In the genomic region with DNA sequence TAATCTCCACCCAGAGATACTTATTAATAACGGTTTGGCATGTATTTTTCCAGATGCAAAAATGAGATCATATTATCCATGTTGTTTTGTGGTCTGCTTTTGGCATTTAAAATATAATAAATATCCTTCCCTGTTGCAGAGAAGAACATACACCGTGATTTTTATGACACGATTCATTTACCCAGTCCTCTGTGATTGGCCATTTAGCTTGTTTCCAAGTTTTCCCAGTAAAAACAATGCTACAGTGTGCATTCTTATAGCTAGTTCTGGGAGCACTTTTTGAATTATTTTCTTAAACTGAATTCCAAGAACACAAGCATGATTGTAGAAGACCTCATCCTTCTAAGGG, we compare ENCODE assay signal across 27 cellular contexts.
A peak's percentile ranks its signal among the peaks of the same experiment; 100 is the strongest.
DNase-seq lines count a peak whose midpoint lies in the region; ATAC-seq, FAIRE-seq and TF ChIP-seq lines count a peak whose summit lies in the region.
"Had no signal": no experiment of that assay in that cellular context is flagged by ENCODE, and none has a peak within 500 bp of the region (broad histone marks: within the 10 kb centered on the region; RNA-seq: fewer than 3 reads in every experiment).

No MANE protein-coding gene starts in this region.

- TF ChIP-seq CTCF in mesothelial cell of epicardium (IDR thresholded peaks at IDR 0.05; ENCODE audit: unreplicated experiment): no peak
- no peak for TF ChIP-seq CTCF in body of pancreas (IDR thresholded peaks at IDR 0.05)
- TF ChIP-seq CTCF in heart right ventricle (IDR thresholded peaks at IDR 0.05): no peak

- TF ChIP-seq POLR2A in body of pancreas (IDR thresholded peaks at IDR 0.05): no peak

- H3K4me3 ChIP-seq in body of pancreas (no peak overlapping the region), heart right ventricle (no peak overlapping the region)
- H3K4me3 ChIP-seq: BLaER1 treated with 17β-estradiol and CSF1 and Interleukin-3, amounts not matched to agents 10 nM and 100 nM; GM23338 had no signal

- H3K4me1 ChIP-seq in body of pancreas (no peaks in the 10 kb centered on the region), heart right ventricle (peaks cover 0 to 19% (median under 1%) of the 10 kb centered on the region in 9 donors)

- H3K9me3 ChIP-seq in body of pancreas (no peaks in the 10 kb centered on the region), heart right ventricle (peaks cover 0 to 13% (median 5%) of the 10 kb centered on the region in 11 donors)

- no peaks in the 10 kb centered on the region for H3K27me3 ChIP-seq in body of pancreas
- no peaks in the 10 kb centered on the region for H3K27me3 ChIP-seq in heart right ventricle
- H3K27me3 ChIP-seq: BLaER1 treated with 17β-estradiol and CSF1 and Interleukin-3, amounts not matched to agents 10 nM and 100 nM had no signal

- no peak for ATAC-seq in body of pancreas
- no peak for ATAC-seq in heart right ventricle
- no peak for ATAC-seq in HG03025 (IDR thresholded peaks at IDR 0.05; ENCODE audit: low FRiP score, unreplicated experiment)
- ATAC-seq: CD8-positive, alpha-beta T cell; GM23338; HepG2 had no signal

- peaks cover 4% of the 10 kb centered on the region for H3K9me3 Mint-ChIP-seq in mesothelial cell of epicardium
- H3K9me3 Mint-ChIP-seq: CD8-positive, alpha-beta T cell had no signal

- intact Hi-C loops in body of pancreas (cut with DNase I) (no loop called here), heart right ventricle (cut with DNase I) (no loop called here)

- H3K27me3 Mint-ChIP-seq in mesothelial cell of epicardium (ENCODE audit: low read depth): no peaks in the 10 kb centered on the region

- H3K36me3 ChIP-seq in body of pancreas (replicated peaks in 1 of 2; ENCODE audit: insufficient read depth in 1 of 2, low read depth in 2 of 2) (no peaks in the 10 kb centered on the region), heart right ventricle (no peaks in the 10 kb centered on the region)
- H3K36me3 ChIP-seq: BLaER1 treated with 17β-estradiol and CSF1 and Interleukin-3, amounts not matched to agents 10 nM and 100 nM had no signal

- no peak overlapping the region for H3K4me3 Mint-ChIP-seq in mesothelial cell of epicardium
- H3K4me3 Mint-ChIP-seq: B cell; CD8-positive, alpha-beta T cell; GM23338; HFFc6; IgD-negative memory B cell had no signal

- peaks cover 37% of the 10 kb centered on the region for H3K4me1 Mint-ChIP-seq in mesothelial cell of epicardium
- H3K4me1 Mint-ChIP-seq: B cell, GM23338, IgD-negative memory B cell had no signal

- peak; percentile 45 for FAIRE-seq in endometrium (lab: Jason Lieb, UNC)
- FAIRE-seq: G401.6, GM12892, GM18507, H54, HepG2 had no signal

- H3K27ac ChIP-seq in body of pancreas (no peak overlapping the region), heart right ventricle (no peak overlapping the region)
- H3K27ac ChIP-seq: BLaER1 treated with 17β-estradiol and CSF1 and Interleukin-3, amounts not matched to agents 10 nM and 100 nM had no signal

- DNase-seq in AG08395 (ENCODE audit: low spot score) (peak; percentile 7), AG20443 (ENCODE audit: low spot score) (peak; percentile 19), mesothelial cell of epicardium (ENCODE audit: low spot score in 2 of 2, unreplicated experiment in 2 of 2) (no peak), body of pancreas (no peak), heart right ventricle (no peak)
- no peak for DNase-seq in activated effector memory CD4-positive, alpha-beta T cell treated with Interleukin-2 at 50 U/mL for 16 hours
- DNase-seq: 8988T; CD8-positive, alpha-beta T cell; COR-L47; DMS 273 treated with DMSO at 0.1 percent for 48 hours; DMS53; DND-41; EL; HCEC 1CT; HFFc6; KBM-7 had no signal

- 65 to 72% methylated on average over 3 of the region's 3 CpGs for WGBS in body of pancreas, 2 donors
- 85 to 93% methylated on average over 3 of the region's 3 CpGs for WGBS in heart right ventricle, 2 donors

- no peaks in the 10 kb centered on the region for H3K36me3 Mint-ChIP-seq in mesothelial cell of epicardium
- H3K36me3 Mint-ChIP-seq: CD8-positive, alpha-beta T cell had no signal

- peak overlapping the region; percentile 77 for H3K27ac Mint-ChIP-seq in mesothelial cell of epicardium
- H3K27ac Mint-ChIP-seq: B cell; CD8-positive, alpha-beta T cell; GM23338; HFFc6; IgD-negative memory B cell had no signal

Comparison
In these comparisons a context has a peak if more than half of its experiments do, and no peak if none do; other contexts are left out.
1. DNase-seq: peak in AG08395 (single experiment) and AG20443 (single experiment); none in mesothelial cell of epicardium (0 of 2), body of pancreas (0 of 4), activated effector memory CD4-positive, alpha-beta T cell treated with Interleukin-2 at 50 U/mL for 16 hours (single experiment) and heart right ventricle (0 of 2).